ENCODE assay signal across 2 cellular contexts in genomic region chr2:24809316-24810007, GRCh38.
TF ChIP-seq lines count a peak whose summit lies in the region.

No MANE protein-coding gene starts in this region.

TF ChIP-seq in SK-N-SH, 30 proteins besides CTCF, POLR2A, EP300 and RAD21 (continued from another document):
- no peak for TF ChIP-seq REST (IDR thresholded peaks at IDR 0.05; ENCODE audit: low read depth, low read length)
- TF ChIP-seq POLR2AphosphoS5 (IDR thresholded peaks at IDR 0.05; ENCODE audit: low read depth, low read length), result no peak

TF ChIP-seq in SK-N-SH treated with all-trans-retinoic acid at 6 μM for 48 hours, 23 proteins besides CTCF, POLR2A, EP300 and RAD21 (continued from another document):
- TF ChIP-seq POU6F1 (CRISPR knock-in tag; IDR thresholded peaks at IDR 0.05; ENCODE audit: borderline replicate concordance, low read depth), result no peak
- TF ChIP-seq PATZ1 (CRISPR knock-in tag; IDR thresholded peaks at IDR 0.05; ENCODE audit: borderline replicate concordance), result no peak
- TF ChIP-seq PPARA (CRISPR knock-in tag; IDR thresholded peaks at IDR 0.05; ENCODE audit: borderline replicate concordance), result no peak
- TF ChIP-seq ZNF8 (CRISPR knock-in tag; IDR thresholded peaks at IDR 0.05), result no peak
- TF ChIP-seq, protein P1, sequence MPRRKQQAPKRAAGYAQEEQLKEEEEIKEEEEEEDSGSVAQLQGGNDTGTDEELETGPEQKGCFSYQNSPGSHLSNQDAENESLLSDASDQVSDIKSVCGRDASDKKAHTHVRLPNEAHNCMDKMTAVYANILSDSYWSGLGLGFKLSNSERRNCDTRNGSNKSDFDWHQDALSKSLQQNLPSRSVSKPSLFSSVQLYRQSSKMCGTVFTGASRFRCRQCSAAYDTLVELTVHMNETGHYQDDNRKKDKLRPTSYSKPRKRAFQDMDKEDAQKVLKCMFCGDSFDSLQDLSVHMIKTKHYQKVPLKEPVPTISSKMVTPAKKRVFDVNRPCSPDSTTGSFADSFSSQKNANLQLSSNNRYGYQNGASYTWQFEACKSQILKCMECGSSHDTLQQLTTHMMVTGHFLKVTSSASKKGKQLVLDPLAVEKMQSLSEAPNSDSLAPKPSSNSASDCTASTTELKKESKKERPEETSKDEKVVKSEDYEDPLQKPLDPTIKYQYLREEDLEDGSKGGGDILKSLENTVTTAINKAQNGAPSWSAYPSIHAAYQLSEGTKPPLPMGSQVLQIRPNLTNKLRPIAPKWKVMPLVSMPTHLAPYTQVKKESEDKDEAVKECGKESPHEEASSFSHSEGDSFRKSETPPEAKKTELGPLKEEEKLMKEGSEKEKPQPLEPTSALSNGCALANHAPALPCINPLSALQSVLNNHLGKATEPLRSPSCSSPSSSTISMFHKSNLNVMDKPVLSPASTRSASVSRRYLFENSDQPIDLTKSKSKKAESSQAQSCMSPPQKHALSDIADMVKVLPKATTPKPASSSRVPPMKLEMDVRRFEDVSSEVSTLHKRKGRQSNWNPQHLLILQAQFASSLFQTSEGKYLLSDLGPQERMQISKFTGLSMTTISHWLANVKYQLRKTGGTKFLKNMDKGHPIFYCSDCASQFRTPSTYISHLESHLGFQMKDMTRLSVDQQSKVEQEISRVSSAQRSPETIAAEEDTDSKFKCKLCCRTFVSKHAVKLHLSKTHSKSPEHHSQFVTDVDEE (CRISPR knock-in tag; IDR thresholded peaks at IDR 0.05), result no peak
- TF ChIP-seq RARB (CRISPR knock-in tag; IDR thresholded peaks at IDR 0.05), result no peak
- TF ChIP-seq, protein P2, sequence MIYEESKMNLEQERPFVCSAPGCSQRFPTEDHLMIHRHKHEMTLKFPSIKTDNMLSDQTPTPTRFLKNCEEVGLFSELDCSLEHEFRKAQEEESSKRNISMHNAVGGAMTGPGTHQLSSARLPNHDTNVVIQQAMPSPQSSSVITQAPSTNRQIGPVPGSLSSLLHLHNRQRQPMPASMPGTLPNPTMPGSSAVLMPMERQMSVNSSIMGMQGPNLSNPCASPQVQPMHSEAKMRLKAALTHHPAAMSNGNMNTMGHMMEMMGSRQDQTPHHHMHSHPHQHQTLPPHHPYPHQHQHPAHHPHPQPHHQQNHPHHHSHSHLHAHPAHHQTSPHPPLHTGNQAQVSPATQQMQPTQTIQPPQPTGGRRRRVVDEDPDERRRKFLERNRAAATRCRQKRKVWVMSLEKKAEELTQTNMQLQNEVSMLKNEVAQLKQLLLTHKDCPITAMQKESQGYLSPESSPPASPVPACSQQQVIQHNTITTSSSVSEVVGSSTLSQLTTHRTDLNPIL (CRISPR knock-in tag; IDR thresholded peaks at IDR 0.05; ENCODE audit: low read depth), result no peak
- no peak for TF ChIP-seq OSR1 (CRISPR knock-in tag; IDR thresholded peaks at IDR 0.05)
- TF ChIP-seq ZC3H10 (CRISPR knock-in tag; IDR thresholded peaks at IDR 0.05), result no peak
- TF ChIP-seq ZFP30 (CRISPR knock-in tag; IDR thresholded peaks at IDR 0.05), result no peak
- no peak for TF ChIP-seq GLIS3 (CRISPR knock-in tag; IDR thresholded peaks at IDR 0.05)
TF ChIP-seq in SK-N-SH treated with all-trans-retinoic acid at 6 μM for 48 hours: peak in this region for 0.
